In the genomic region with DNA sequence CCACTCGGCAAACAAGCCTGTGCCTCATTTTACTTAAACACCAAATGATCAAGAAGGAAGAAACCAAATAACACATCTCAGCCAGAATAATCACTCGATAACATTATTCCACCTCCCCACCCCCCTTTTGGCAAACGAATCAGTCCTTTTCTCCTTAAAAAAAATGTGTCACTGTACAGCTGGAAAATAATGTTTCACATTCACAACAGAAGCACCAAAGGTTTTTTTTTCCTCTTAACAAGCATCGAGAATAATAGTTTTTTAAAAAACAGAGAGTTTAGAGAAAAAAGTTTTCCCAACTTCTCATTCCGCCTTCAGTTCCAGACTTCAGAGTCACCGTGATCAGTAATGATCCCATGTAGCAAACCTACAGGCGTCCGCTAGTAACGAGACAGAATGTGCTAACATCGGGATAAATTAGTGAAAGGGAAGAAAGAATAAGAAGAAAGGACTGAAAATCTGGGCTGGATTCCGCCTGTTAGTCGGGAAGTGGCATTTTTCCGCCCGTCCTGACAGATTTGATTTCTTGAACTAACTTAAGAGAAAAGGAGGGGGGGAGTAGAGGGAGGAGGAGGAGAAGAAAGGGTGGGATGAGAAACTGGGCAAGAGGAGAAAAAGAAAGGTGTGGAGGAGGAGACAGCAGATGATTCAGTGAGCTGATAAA, we compare ENCODE assay signal across 8 cellular contexts. TPM values are rescaled to one million over a fixed set of nuclear protein-coding genes. Genes with fewer than 3 reads are reported as not detected.
DNase-seq lines count a peak whose midpoint lies in the region; ATAC-seq, FAIRE-seq and TF ChIP-seq lines count a peak whose summit lies in the region.

A gene with protein sequence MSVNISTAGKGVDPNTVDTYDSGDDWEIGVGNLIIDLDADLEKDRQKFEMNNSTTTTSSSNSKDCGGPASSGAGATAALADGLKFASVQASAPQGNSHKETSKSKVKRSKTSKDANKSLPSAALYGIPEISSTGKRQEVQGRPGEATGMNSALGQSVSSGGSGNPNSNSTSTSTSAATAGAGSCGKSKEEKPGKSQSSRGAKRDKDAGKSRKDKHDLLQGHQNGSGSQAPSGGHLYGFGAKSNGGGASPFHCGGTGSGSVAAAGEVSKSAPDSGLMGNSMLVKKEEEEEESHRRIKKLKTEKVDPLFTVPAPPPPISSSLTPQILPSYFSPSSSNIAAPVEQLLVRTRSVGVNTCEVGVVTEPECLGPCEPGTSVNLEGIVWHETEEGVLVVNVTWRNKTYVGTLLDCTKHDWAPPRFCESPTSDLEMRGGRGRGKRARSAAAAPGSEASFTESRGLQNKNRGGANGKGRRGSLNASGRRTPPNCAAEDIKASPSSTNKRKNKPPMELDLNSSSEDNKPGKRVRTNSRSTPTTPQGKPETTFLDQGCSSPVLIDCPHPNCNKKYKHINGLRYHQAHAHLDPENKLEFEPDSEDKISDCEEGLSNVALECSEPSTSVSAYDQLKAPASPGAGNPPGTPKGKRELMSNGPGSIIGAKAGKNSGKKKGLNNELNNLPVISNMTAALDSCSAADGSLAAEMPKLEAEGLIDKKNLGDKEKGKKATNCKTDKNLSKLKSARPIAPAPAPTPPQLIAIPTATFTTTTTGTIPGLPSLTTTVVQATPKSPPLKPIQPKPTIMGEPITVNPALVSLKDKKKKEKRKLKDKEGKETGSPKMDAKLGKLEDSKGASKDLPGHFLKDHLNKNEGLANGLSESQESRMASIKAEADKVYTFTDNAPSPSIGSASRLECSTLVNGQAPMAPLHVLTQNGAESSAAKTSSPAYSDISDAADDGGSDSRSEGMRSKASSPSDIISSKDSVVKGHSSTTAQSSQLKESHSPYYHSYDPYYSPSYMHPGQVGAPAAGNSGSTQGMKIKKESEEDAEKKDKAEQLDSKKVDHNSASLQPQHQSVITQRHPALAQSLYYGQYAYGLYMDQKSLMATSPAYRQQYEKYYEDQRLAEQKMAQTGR (N-terminal part only) (minus strand): TSS at position 388 of the 664 bp plus-strand sequence. CDS start 1,650 bp downstream, outside the sequence.

- H3K27me3 ChIP-seq in GM23338 (ENCODE audit: insufficient read depth) (no peaks in the 10 kb centered on the region), RWPE2 (ENCODE audit: insufficient read depth, poor library complexity, severe bottlenecking) (peaks cover 9% of the 10 kb centered on the region), endocrine pancreas (ENCODE audit: control insufficient read depth, insufficient read depth, low read length) (no peaks in the 10 kb centered on the region), vagina (no peaks in the 10 kb centered on the region)

- no peaks in the 10 kb centered on the region for H3F3A ChIP-seq in GM23338 (replicated peaks; ENCODE audit: low read depth)

- peak within 1 kb of the TSS; percentile 51 to 65 for H3K27ac ChIP-seq in A549
- peak within 1 kb of the TSS; percentile 96 for H3K27ac ChIP-seq in GM23338 (ENCODE audit: low read depth)
- H3K27ac ChIP-seq in RWPE2 (ENCODE audit: poor library complexity, severe bottlenecking): peak within 1 kb of the TSS; percentile 41
- H3K27ac ChIP-seq in vagina: peak within 1 kb of the TSS; percentile 89

- intact Hi-C loops in mucosa of descending colon (cut with DNase I, micrococcal nuclease) (loop anchor here (2.0 to 10.0 kb wide), 4 partner anchors 52 to 278 kb away; no protein-coding TSS in a partner anchor), vagina (cut with DNase I) (no loop called here)
- intact Hi-C loops in activated CD4-positive, alpha-beta memory T cell treated with anti-CD3 and anti-CD28 coated beads for 36 hours (cut with micrococcal nuclease): no loop called here

- no peak for TF ChIP-seq CTCF in A549 (IDR thresholded peaks at IDR 0.05)
- TF ChIP-seq CTCF in GM23338 (conservative IDR thresholded peaks at IDR 0.05; ENCODE audit: low read depth in 2 of 2): no peak
- no peak for TF ChIP-seq CTCF in RWPE2 (IDR thresholded peaks at IDR 0.05; ENCODE audit: poor library complexity, severe bottlenecking)
- no peak for TF ChIP-seq CTCF in mucosa of descending colon (IDR thresholded peaks at IDR 0.05)
- TF ChIP-seq CTCF in vagina (IDR thresholded peaks at IDR 0.05): no peak

- H3K4me3 Mint-ChIP-seq in GM23338: no peak within 1 kb of the TSS
- H3K4me3 Mint-ChIP-seq in activated CD4-positive, alpha-beta memory T cell treated with anti-CD3 and anti-CD28 coated beads for 36 hours: no peak within 1 kb of the TSS

- POLR2A ChIA-PET in A549 (lab: Yijun Ruan, JAX): interaction anchor here (0.6 to 0.7 kb wide), 3 partner anchors 10 to 90 kb away, joined by 3 to 7 read pairs (median 3); no protein-coding TSS in a partner anchor
- POLR2A ChIA-PET in activated CD4-positive, alpha-beta memory T cell treated with anti-CD3 and anti-CD28 coated beads for 36 hours (lab: Charles Lee): no interaction called here

- no peaks in the 10 kb centered on the region for H4K20me1 ChIP-seq in GM23338 (replicated peaks; ENCODE audit: insufficient read depth)

- H3K4me3 ChIP-seq in A549 (peak within 1 kb of the TSS; percentile 46), GM23338 (peak within 1 kb of the TSS; percentile 63), RWPE2 (ENCODE audit: severe bottlenecking) (peak within 1 kb of the TSS; percentile 36), endocrine pancreas (ENCODE audit: control insufficient read depth, insufficient read depth, low read length) (peak within 1 kb of the TSS; percentile 99), mucosa of descending colon (peak within 1 kb of the TSS; percentile 22), vagina (peak within 1 kb of the TSS; percentile 55 to 86)

- H3K4me2 ChIP-seq in A549: peak within 1 kb of the TSS; percentile 95
- peak within 1 kb of the TSS; percentile 87 for H3K4me2 ChIP-seq in GM23338

- H3K9ac ChIP-seq in endocrine pancreas (ENCODE audit: control insufficient read depth, insufficient read depth, low read length): peak within 1 kb of the TSS; percentile 86

- peaks cover 30% of the 10 kb centered on the region for H3K4me1 ChIP-seq in A549
- H3K4me1 ChIP-seq in GM23338 (ENCODE audit: insufficient read depth): peaks cover 57% of the 10 kb centered on the region
- peaks cover 37% of the 10 kb centered on the region for H3K4me1 ChIP-seq in RWPE2 (ENCODE audit: insufficient read depth, poor library complexity, severe bottlenecking)
- peaks cover 9% of the 10 kb centered on the region for H3K4me1 ChIP-seq in endocrine pancreas (ENCODE audit: control insufficient read depth, insufficient read depth, low read length)
- peaks cover 23% of the 10 kb centered on the region for H3K4me1 ChIP-seq in mucosa of descending colon (ENCODE audit: low read depth)
- H3K4me1 ChIP-seq in vagina: peaks cover 48% of the 10 kb centered on the region

- peaks cover 2% of the 10 kb centered on the region; the same call in 1 of the 3 replicates for H3K36me3 Mint-ChIP-seq in GM23338 (ENCODE audit: low read depth)
- H3K36me3 Mint-ChIP-seq in activated CD4-positive, alpha-beta memory T cell treated with anti-CD3 and anti-CD28 coated beads for 36 hours: no peaks in the 10 kb centered on the region

- H3K9me2 ChIP-seq in GM23338 (ENCODE audit: insufficient read depth): no peaks in the 10 kb centered on the region

- peaks cover 16% of the 10 kb centered on the region for H3K4me1 Mint-ChIP-seq in GM23338
- peaks cover 6% of the 10 kb centered on the region for H3K4me1 Mint-ChIP-seq in activated CD4-positive, alpha-beta memory T cell treated with anti-CD3 and anti-CD28 coated beads for 36 hours (ENCODE audit: low read depth)

- 13% methylated on average over 14 of the region's 14 CpGs for WGBS in A549 (ENCODE audit: missing lambda C conversion rate)

- peaks cover under 1% of the 10 kb centered on the region; the same call in 2 of the 3 replicates for H3K9me3 Mint-ChIP-seq in GM23338
- no peaks in the 10 kb centered on the region for H3K9me3 Mint-ChIP-seq in activated CD4-positive, alpha-beta memory T cell treated with anti-CD3 and anti-CD28 coated beads for 36 hours

- peaks cover 4% of the 10 kb centered on the region for H3K27me3 Mint-ChIP-seq in GM23338 (ENCODE audit: insufficient read depth, low read depth, poor library complexity)
- H3K27me3 Mint-ChIP-seq in activated CD4-positive, alpha-beta memory T cell treated with anti-CD3 and anti-CD28 coated beads for 36 hours: peaks cover 31% of the 10 kb centered on the region

- no peak within 1 kb of the TSS for H2AFZ ChIP-seq in GM23338

- peak within 1 kb of the TSS; percentile 98 for H3K27ac Mint-ChIP-seq in GM23338
- H3K27ac Mint-ChIP-seq in activated CD4-positive, alpha-beta memory T cell treated with anti-CD3 and anti-CD28 coated beads for 36 hours: no peak within 1 kb of the TSS

- peak; percentile 27 to 35 for DNase-seq in A549 (ENCODE audit: low read depth in 1 of 2, low spot score in 1 of 2)
- DNase-seq in GM23338 (ENCODE audit: low spot score): peak; percentile 67
- DNase-seq in RWPE2 (ENCODE audit: low spot score): no peak
- peak in 1 of 3 donors; percentile 48 for DNase-seq in mucosa of descending colon
- DNase-seq in vagina (ENCODE audit: extremely low spot score in 2 of 2): no peak
- no peak for DNase-seq in GF-D8 (lab: John Stamatoyannopoulos, UW)
- no peak for DNase-seq in activated CD4-positive, alpha-beta memory T cell treated with anti-CD3 and anti-CD28 coated beads for 36 hours

- CTCF ChIA-PET in A549 (lab: Yijun Ruan, JAX): no interaction called here
- CTCF ChIA-PET in activated CD4-positive, alpha-beta memory T cell treated with anti-CD3 and anti-CD28 coated beads for 36 hours (lab: Charles Lee): no interaction called here

- H3K9me3 ChIP-seq in A549: no peaks in the 10 kb centered on the region
- no peaks in the 10 kb centered on the region for H3K9me3 ChIP-seq in RWPE2 (ENCODE audit: severe bottlenecking)
- no peaks in the 10 kb centered on the region for H3K9me3 ChIP-seq in endocrine pancreas (ENCODE audit: control insufficient read depth, low read length)
- no peaks in the 10 kb centered on the region for H3K9me3 ChIP-seq in mucosa of descending colon
- no peaks in the 10 kb centered on the region for H3K9me3 ChIP-seq in vagina

- H3K36me3 ChIP-seq in GM23338 (ENCODE audit: insufficient read depth) (no peaks in the 10 kb centered on the region), RWPE2 (ENCODE audit: low read depth) (no peaks in the 10 kb centered on the region), endocrine pancreas (ENCODE audit: control insufficient read depth, insufficient read depth, low read length) (no peaks in the 10 kb centered on the region), mucosa of descending colon (ENCODE audit: low read depth) (no peaks in the 10 kb centered on the region), vagina (no peaks in the 10 kb centered on the region)

- no peak for FAIRE-seq in A549 (lab: Jason Lieb, UNC)

- ATAC-seq in A549 (peak in 1 of 2 experiments; percentile 18; a peak in 3 of 6 replicates), GM23338 (no peak), RWPE2 (ENCODE audit: low read depth) (no peak), mucosa of descending colon (no peak)

- H3K79me2 ChIP-seq in GM23338 (replicated peaks; ENCODE audit: insufficient read depth): peaks cover 61% of the 10 kb centered on the region

- TF ChIP-seq EP300 in A549 (IDR thresholded peaks at IDR 0.05): no peak

- no peak for TF ChIP-seq POLR2A in A549 (IDR thresholded peaks at IDR 0.05; ENCODE audit: low read length)
- TF ChIP-seq POLR2A in vagina (IDR thresholded peaks at IDR 0.05): no peak

- TF ChIP-seq RAD21 in A549 (conservative IDR thresholded peaks at IDR 0.05 in 1 of 2, IDR thresholded peaks at IDR 0.05 in 1 of 2): no peak

RNA-seq across cellular contexts. Expression of the gene that starts here (rescaled TPM):
- polyA plus RNA-seq in A549 (2011; rRNA removed) (1.8 and 2.5 TPM in 2 replicates), A549 (2017; fragmentation: RNase III; extraction: RNeasy Plus Mini Kit Qiagen cat#74134 plus additional on column Dnase treatment) (0.43 to 0.77 TPM (median 0.66 TPM) in 3 replicates), GM23338 (2016; fragmentation: Nextera tagmentation; extraction: Ambion mirVana) (20.0 and 20.5 TPM in 2 replicates)
- 0.34 and 0.38 TPM in 2 replicates for polyA plus RNA-seq in A549 (2012; cell fraction: cytosol; rRNA removed)
- 0.46 and 0.84 TPM in 2 replicates for polyA plus RNA-seq in A549 (2012; cell fraction: nucleus; rRNA removed)
- 1.4 and 2.5 TPM in 2 replicates for polyA minus RNA-seq in A549 (2011; rRNA and poly(A)+ RNA removed)
- 39.7 and 42.4 TPM in 2 replicates for total RNA-seq in GM23338 (2014; rRNA removed; shearing (Covaris generic))
- total RNA-seq in mucosa of descending colon (10 to 100 TPM; 19.7 to 32.3 (median 27.2) TPM), vagina (20.6 TPM)
- total RNA-seq in activated CD4-positive, alpha-beta memory T cell treated with anti-CD3 and anti-CD28 coated beads for 36 hours: not detected

Comparison
In these comparisons a context has a peak if more than half of its experiments do, and no peak if none do; other contexts are left out.
1. RNA of the gene that starts here (total RNA-seq): 39.7 to 42.4 TPM in GM23338, 19.7 to 32.3 TPM in mucosa of descending colon and 20.6 TPM in vagina (single experiment); not detected in activated CD4-positive, alpha-beta memory T cell treated with anti-CD3 and anti-CD28 coated beads for 36 hours; every median in the first group is over 10 times any median in the second.
2. DNase-seq: peak in A549 (2 of 2) and GM23338 (single experiment); none in RWPE2 (single experiment), vagina (0 of 2), GF-D8 (single experiment) and activated CD4-positive, alpha-beta memory T cell treated with anti-CD3 and anti-CD28 coated beads for 36 hours (single experiment).
3. H3K27ac ChIP-seq: peak in every context shown above with its lines; median percentile 96 in GM23338; 89 in vagina; 58 in A549; 41 in RWPE2.
4. H3K4me3 ChIP-seq: peak in every context shown above with its lines; median percentile 99 in endocrine pancreas; 70 in vagina; 63 in GM23338; 46 in A549; 36 in RWPE2; 22 in mucosa of descending colon.
5. intact Hi-C loops: an anchor here in mucosa of descending colon (2.0 to 10.0 kb wide); none called in vagina and activated CD4-positive, alpha-beta memory T cell treated with anti-CD3 and anti-CD28 coated beads for 36 hours.